ENCODE assay signal across 9 cellular contexts in the genomic region with DNA sequence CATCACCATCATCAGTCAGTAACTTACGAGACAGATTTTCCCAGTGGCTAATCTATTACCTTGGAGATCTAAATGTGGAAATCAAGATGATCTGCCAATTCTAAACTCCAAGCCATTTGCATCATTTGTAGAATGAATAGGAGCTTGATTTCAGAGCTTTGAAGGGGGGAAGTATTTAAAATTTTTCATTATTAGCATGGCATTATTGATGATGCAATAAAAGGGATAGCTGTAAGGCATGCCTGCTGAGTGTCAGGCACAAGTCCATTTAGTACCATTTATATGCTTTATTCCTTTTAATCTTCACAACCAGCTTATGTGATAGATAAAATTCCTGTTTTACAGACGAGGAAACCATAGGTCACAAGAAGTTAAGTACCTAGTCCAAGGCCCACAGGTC. TPM values are rescaled to one million over a fixed set of nuclear protein-coding genes. Genes with fewer than 3 reads are reported as not detected.
"Had no signal": no experiment of that assay in that cellular context is flagged by ENCODE, and none has a peak within 500 bp of the region (broad histone marks: within the 10 kb centered on the region; RNA-seq: fewer than 3 reads in every experiment).

No MANE protein-coding gene starts in this region.

- ATAC-seq: GM23338, HCT116 had no signal

- H3K4me3 ChIP-seq: GM23338 had no signal

- H3K27ac ChIP-seq: HL-60 had no signal

- H3K4me2 ChIP-seq: GM23338 had no signal

- DNase-seq: H9, HFFc6, KG1 had no signal

- H2AFZ ChIP-seq: GM23338 had no signal

RNA-seq across cellular contexts. Expression of gene EXOC1L, which starts 5.3 kb away (rescaled TPM):
- total RNA-seq: GM23338, H1, H9, HFFc6, HT1080 had no signal
- polyA plus RNA-seq: GM23338, IgD-negative memory B cell had no signal
